Comparison of ENCODE assay signal across 11 cellular contexts in genomic region chr11:66970371-66970807, GRCh38. TPM values are rescaled to one million over a fixed set of nuclear protein-coding genes. Genes with fewer than 3 reads are reported as not detected.
DNase-seq lines count a peak whose midpoint lies in the region; ATAC-seq, FAIRE-seq and TF ChIP-seq lines count a peak whose summit lies in the region.
"Had no signal": no experiment of that assay in that cellular context is flagged by ENCODE, and none has a peak within 500 bp of the region (broad histone marks: within the 10 kb centered on the region; RNA-seq: fewer than 3 reads in every experiment).

No MANE protein-coding gene starts in this region.

- H3K27ac ChIP-seq in naive thymus-derived CD4-positive, alpha-beta T cell (ENCODE audit: low read depth, low read length), result no peak overlapping the region
- peak overlapping the region; percentile 90 for H3K27ac ChIP-seq in vagina

- H3K27me3 ChIP-seq in bronchial epithelial cell (ENCODE audit: control insufficient read depth, insufficient read depth, low read length), result no peaks in the 10 kb centered on the region
- H3K27me3 ChIP-seq in naive thymus-derived CD4-positive, alpha-beta T cell (ENCODE audit: control insufficient read depth in 2 of 2, insufficient read depth in 2 of 2, low read length in 2 of 2), result no peaks in the 10 kb centered on the region
- H3K27me3 ChIP-seq in vagina, result no peaks in the 10 kb centered on the region
- H3K27me3 ChIP-seq: BE2C had no signal

- FAIRE-seq in bronchial epithelial cell (lab: Jason Lieb, UNC), result no peak
- FAIRE-seq: TTC549 had no signal

- H3K4me1 ChIP-seq in naive thymus-derived CD4-positive, alpha-beta T cell (ENCODE audit: control insufficient read depth in 2 of 2, insufficient read depth in 2 of 2, low read length in 2 of 2), result no peaks in the 10 kb centered on the region
- H3K4me1 ChIP-seq in vagina, result peaks cover 23% of the 10 kb centered on the region
- H3K4me1 ChIP-seq: BE2C, gastroesophageal sphincter had no signal

- peak; percentile 24 to 59 for ATAC-seq in activated naive CD4-positive, alpha-beta T cell treated with anti-CD3 and anti-CD28 coated beads, Interleukin-2, amount 50 U/mL, for 72 hours
- peak; percentile 5 for ATAC-seq in naive thymus-derived CD4-positive, alpha-beta T cell

- TF ChIP-seq POLR2A in vagina (IDR thresholded peaks at IDR 0.05), result no peak

- peaks cover 0 to 29% (median 0%) of the 10 kb centered on the region in 5 donors for H3K27me3 Mint-ChIP-seq in naive thymus-derived CD4-positive, alpha-beta T cell

- intact Hi-C loops in naive thymus-derived CD4-positive, alpha-beta T cell (cut with micrococcal nuclease), result no loop called here
- intact Hi-C loops in vagina (cut with DNase I), result no loop called here

- H3K4me3 Mint-ChIP-seq in naive thymus-derived CD4-positive, alpha-beta T cell, result no peak overlapping the region

- no peak for DNase-seq in activated naive CD4-positive, alpha-beta T cell treated with anti-CD3 and anti-CD28 coated beads, Interleukin-2, amount 50 U/mL, for 72 hours (ENCODE audit: low spot score in 2 of 2)
- DNase-seq in activated naive CD4-positive, alpha-beta T cell treated with Interleukin-2 at 50 U/mL for 16 hours, result no peak
- peak; percentile 88 for DNase-seq in bronchial epithelial cell (ENCODE audit: low read depth)
- DNase-seq in naive thymus-derived CD4-positive, alpha-beta T cell, result no peak
- no peak for DNase-seq in vagina (ENCODE audit: extremely low spot score in 2 of 2)
- DNase-seq in midbrain (lab: John Stamatoyannopoulos, UW), result no peak
- no peak for DNase-seq in stimulated activated CD4-positive, alpha-beta T cell treated with anti-CD3 and anti-CD28 coated beads, Interleukin-4, amount 100 ng/mL, for 4 hours
- no peak for DNase-seq in COLO668 (lab: John Stamatoyannopoulos, UW; ENCODE audit: unreplicated experiment)
- DNase-seq: BE2C had no signal

- H3K9me3 ChIP-seq in naive thymus-derived CD4-positive, alpha-beta T cell (ENCODE audit: control insufficient read depth in 2 of 3, low read length in 3 of 3), result no peaks in the 10 kb centered on the region
- H3K9me3 ChIP-seq in vagina, result no peaks in the 10 kb centered on the region
- H3K9me3 ChIP-seq: BE2C, gastroesophageal sphincter had no signal

- H3K36me3 Mint-ChIP-seq in activated naive CD4-positive, alpha-beta T cell treated with anti-CD3 and anti-CD28 coated beads, Interleukin-2, amount 50 U/mL, for 72 hours, result no peaks in the 10 kb centered on the region
- H3K36me3 Mint-ChIP-seq in naive thymus-derived CD4-positive, alpha-beta T cell, result no peaks in the 10 kb centered on the region

- H3K4me3 ChIP-seq in bronchial epithelial cell (ENCODE audit: low read depth, low read length), result no peak overlapping the region
- no peak overlapping the region for H3K4me3 ChIP-seq in naive thymus-derived CD4-positive, alpha-beta T cell (ENCODE audit: low read length)
- no peak overlapping the region for H3K4me3 ChIP-seq in vagina
- H3K4me3 ChIP-seq: gastroesophageal sphincter had no signal

- no peak for TF ChIP-seq CTCF in bronchial epithelial cell (IDR thresholded peaks at IDR 0.05; ENCODE audit: insufficient read depth, low read length, severe bottlenecking)
- no peak for TF ChIP-seq CTCF in vagina (IDR thresholded peaks at IDR 0.05)

- CTCF ChIA-PET in naive thymus-derived CD4-positive, alpha-beta T cell (lab: Charles Lee), result no interaction called here

- no peaks in the 10 kb centered on the region for H3K36me3 ChIP-seq in bronchial epithelial cell (ENCODE audit: control insufficient read depth, insufficient read depth, low read length)
- no peaks in the 10 kb centered on the region for H3K36me3 ChIP-seq in naive thymus-derived CD4-positive, alpha-beta T cell (ENCODE audit: control insufficient read depth in 2 of 3, insufficient read depth in 3 of 3, low read length in 3 of 3)
- no peaks in the 10 kb centered on the region for H3K36me3 ChIP-seq in vagina
- H3K36me3 ChIP-seq: BE2C, gastroesophageal sphincter had no signal

- POLR2A ChIA-PET in naive thymus-derived CD4-positive, alpha-beta T cell (lab: Charles Lee), result no interaction called here

- peaks cover 0 to 21% (median 5%) of the 10 kb centered on the region in 7 donors for H3K4me1 Mint-ChIP-seq in naive thymus-derived CD4-positive, alpha-beta T cell

- peak overlapping the region in 1 of 2 donors; percentile 2 for H3K27ac Mint-ChIP-seq in activated naive CD4-positive, alpha-beta T cell treated with anti-CD3 and anti-CD28 coated beads, Interleukin-2, amount 50 U/mL, for 72 hours
- H3K27ac Mint-ChIP-seq in naive thymus-derived CD4-positive, alpha-beta T cell, result no peak overlapping the region

- no peaks in the 10 kb centered on the region for H3K9me3 Mint-ChIP-seq in activated naive CD4-positive, alpha-beta T cell treated with anti-CD3 and anti-CD28 coated beads, Interleukin-2, amount 50 U/mL, for 72 hours
- peaks cover 0 to 2% (median 0%) of the 10 kb centered on the region in 11 donors for H3K9me3 Mint-ChIP-seq in naive thymus-derived CD4-positive, alpha-beta T cell

RNA-seq across cellular contexts. Expression of gene C11orf86, which starts 4.7 kb away (rescaled TPM):
- total RNA-seq in activated naive CD4-positive, alpha-beta T cell treated with anti-CD3 and anti-CD28 coated beads, Interleukin-2, amount 50 U/mL, for 72 hours, result not detected
- total RNA-seq in bronchial epithelial cell (not detected in 2 replicates), vagina (not detected)
- total RNA-seq in naive thymus-derived CD4-positive, alpha-beta T cell, result not detected
- not detected for polyA plus RNA-seq in naive thymus-derived CD4-positive, alpha-beta T cell
- total RNA-seq: gastroesophageal sphincter had no signal

RNA-seq across cellular contexts. Expression of gene PC, which starts 12.2 kb away (rescaled TPM):
- total RNA-seq in activated naive CD4-positive, alpha-beta T cell treated with anti-CD3 and anti-CD28 coated beads, Interleukin-2, amount 50 U/mL, for 72 hours, result 10 to 100 TPM in 1 of 2 donors, 1 to 10 TPM in 1; 4.6 to 11.5 TPM
- 12.4 and 14.2 TPM in 2 replicates for total RNA-seq in bronchial epithelial cell
- 10 to 100 TPM in 2 of 5 experiments, 1 to 10 TPM in 3; 8.4 to 11.2 (median 10.0) TPM for total RNA-seq in naive thymus-derived CD4-positive, alpha-beta T cell
- 1 to 10 TPM; 4.9 to 7.7 TPM for polyA plus RNA-seq in naive thymus-derived CD4-positive, alpha-beta T cell
- total RNA-seq in vagina, result 34.1 TPM

RNA-seq across cellular contexts. Expression of gene SYT12, which starts 52.5 kb away (rescaled TPM):
- under 1 TPM in 1 of 2 donors, not detected in 1; 0.05 TPM for total RNA-seq in activated naive CD4-positive, alpha-beta T cell treated with anti-CD3 and anti-CD28 coated beads, Interleukin-2, amount 50 U/mL, for 72 hours
- total RNA-seq in bronchial epithelial cell, result 2.0 and 2.9 TPM in 2 replicates
- total RNA-seq in naive thymus-derived CD4-positive, alpha-beta T cell, result not detected
- not detected for polyA plus RNA-seq in naive thymus-derived CD4-positive, alpha-beta T cell
- total RNA-seq in vagina, result 0.49 TPM
